ENCODE assay signal across 16 cellular contexts in genomic region chr2:168641636-168642035, GRCh38.
"Had no signal": no experiment of that assay in that cellular context is flagged by ENCODE, and none has a peak within 500 bp of the region (broad histone marks: within the 10 kb centered on the region; RNA-seq: fewer than 3 reads in every experiment).

No MANE protein-coding gene starts in this region.

- ATAC-seq: left colon; mucosa of descending colon; naive thymus-derived CD8-positive, alpha-beta T cell had no signal

- H3K27ac ChIP-seq: dorsolateral prefrontal cortex, suprapubic skin, thyroid gland had no signal

- H3K9me3 Mint-ChIP-seq: type B pancreatic cell had no signal

- H3K27me3 ChIP-seq: dorsolateral prefrontal cortex, suprapubic skin, thyroid gland had no signal

- DNase-seq: cortex of kidney; dorsolateral prefrontal cortex; effector CD8-positive, alpha-beta T cell; immature natural killer cell; kidney; left colon; mammary epithelial cell; mucosa of descending colon; naive thymus-derived CD8-positive, alpha-beta T cell; posterior cingulate gyrus; stimulated activated CD4-positive, alpha-beta T cell treated with anti-CD3 and anti-CD28 coated beads, Interleukin-2, amount 100 ng/mL, for 48 hours; stimulated activated naive CD4-positive, alpha-beta T cell treated with Interleukin-2 at 50 U/mL for 16 hours; thyroid gland had no signal

- H3K9me3 ChIP-seq: mucosa of descending colon, suprapubic skin, thyroid gland had no signal

- H3K4me3 Mint-ChIP-seq: immature natural killer cell; naive thymus-derived CD8-positive, alpha-beta T cell; type B pancreatic cell had no signal

- H3K36me3 ChIP-seq: suprapubic skin, thyroid gland had no signal

- H3K27me3 Mint-ChIP-seq: naive thymus-derived CD8-positive, alpha-beta T cell; type B pancreatic cell had no signal

- H3K4me3 ChIP-seq: dorsolateral prefrontal cortex, mucosa of descending colon, smooth muscle cell, suprapubic skin, thyroid gland had no signal

- H3K36me3 Mint-ChIP-seq: immature natural killer cell had no signal
